2 cellular contexts compared by ENCODE assay signal in the genomic region with DNA sequence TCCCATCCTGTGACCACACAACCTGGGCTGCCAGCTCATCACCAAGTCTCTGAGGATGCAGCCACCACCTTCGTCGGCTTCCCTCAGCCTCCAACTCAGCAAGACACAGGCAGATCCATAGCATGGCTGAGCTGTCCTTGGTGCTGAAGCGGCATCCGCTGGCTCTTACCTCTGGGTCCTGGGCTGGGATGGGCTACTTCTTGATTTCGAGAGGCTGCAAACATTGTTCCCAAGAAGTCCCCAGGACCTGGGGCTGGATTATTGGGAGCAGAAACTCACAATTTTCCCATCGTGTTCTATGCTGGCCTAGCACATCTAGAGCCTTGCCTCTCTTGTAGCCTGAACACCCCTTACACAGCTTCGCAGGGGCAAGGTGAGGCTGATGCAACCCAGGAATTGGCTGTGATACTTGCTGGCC.
TF ChIP-seq lines count a peak whose summit lies in the region.

No MANE protein-coding gene starts in this region.

TF ChIP-seq in GM23338, 12 proteins besides CTCF, POLR2A, EP300 and RAD21:
- no peak for TF ChIP-seq ZNF114 (CRISPR knock-in tag; IDR thresholded peaks at IDR 0.05)
- TF ChIP-seq, protein P1, sequence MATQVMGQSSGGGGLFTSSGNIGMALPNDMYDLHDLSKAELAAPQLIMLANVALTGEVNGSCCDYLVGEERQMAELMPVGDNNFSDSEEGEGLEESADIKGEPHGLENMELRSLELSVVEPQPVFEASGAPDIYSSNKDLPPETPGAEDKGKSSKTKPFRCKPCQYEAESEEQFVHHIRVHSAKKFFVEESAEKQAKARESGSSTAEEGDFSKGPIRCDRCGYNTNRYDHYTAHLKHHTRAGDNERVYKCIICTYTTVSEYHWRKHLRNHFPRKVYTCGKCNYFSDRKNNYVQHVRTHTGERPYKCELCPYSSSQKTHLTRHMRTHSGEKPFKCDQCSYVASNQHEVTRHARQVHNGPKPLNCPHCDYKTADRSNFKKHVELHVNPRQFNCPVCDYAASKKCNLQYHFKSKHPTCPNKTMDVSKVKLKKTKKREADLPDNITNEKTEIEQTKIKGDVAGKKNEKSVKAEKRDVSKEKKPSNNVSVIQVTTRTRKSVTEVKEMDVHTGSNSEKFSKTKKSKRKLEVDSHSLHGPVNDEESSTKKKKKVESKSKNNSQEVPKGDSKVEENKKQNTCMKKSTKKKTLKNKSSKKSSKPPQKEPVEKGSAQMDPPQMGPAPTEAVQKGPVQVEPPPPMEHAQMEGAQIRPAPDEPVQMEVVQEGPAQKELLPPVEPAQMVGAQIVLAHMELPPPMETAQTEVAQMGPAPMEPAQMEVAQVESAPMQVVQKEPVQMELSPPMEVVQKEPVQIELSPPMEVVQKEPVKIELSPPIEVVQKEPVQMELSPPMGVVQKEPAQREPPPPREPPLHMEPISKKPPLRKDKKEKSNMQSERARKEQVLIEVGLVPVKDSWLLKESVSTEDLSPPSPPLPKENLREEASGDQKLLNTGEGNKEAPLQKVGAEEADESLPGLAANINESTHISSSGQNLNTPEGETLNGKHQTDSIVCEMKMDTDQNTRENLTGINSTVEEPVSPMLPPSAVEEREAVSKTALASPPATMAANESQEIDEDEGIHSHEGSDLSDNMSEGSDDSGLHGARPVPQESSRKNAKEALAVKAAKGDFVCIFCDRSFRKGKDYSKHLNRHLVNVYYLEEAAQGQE (IDR thresholded peaks at IDR 0.05; ENCODE audit: unreplicated experiment) = peak; percentile 98

TF ChIP-seq in endothelial cell of umbilical vein, 7 proteins besides CTCF, POLR2A, EP300 and RAD21:
- no peak for TF ChIP-seq MYC (IDR thresholded peaks at IDR 0.05; ENCODE audit: low read depth, low read length)
- no peak for TF ChIP-seq FOS (IDR thresholded peaks at IDR 0.05; ENCODE audit: borderline replicate concordance, insufficient read depth, low read length)
- no peak for TF ChIP-seq JUN (IDR thresholded peaks at IDR 0.05; ENCODE audit: borderline replicate concordance, insufficient read depth, insufficient read length, low read depth)
- no peak for TF ChIP-seq MAX (IDR thresholded peaks at IDR 0.05; ENCODE audit: insufficient read depth, insufficient read length)
- TF ChIP-seq EZH2 (IDR thresholded peaks at IDR 0.05; ENCODE audit: borderline replicate concordance, low read depth, low read length, severe bottlenecking) = no peak
- no peak for TF ChIP-seq GATA2 (IDR thresholded peaks at IDR 0.05; ENCODE audit: insufficient read depth, insufficient read length, low read depth, low read length)
- no peak for TF ChIP-seq POLR2AphosphoS5 (IDR thresholded peaks at IDR 0.05; ENCODE audit: insufficient read depth, low read depth, low read length)
